Comparison of ENCODE assay signal across 1 cellular context in genomic region chr10:110817614-110818013, GRCh38.
TF ChIP-seq lines count a peak whose summit lies in the region.

No MANE protein-coding gene starts in this region.

TF ChIP-seq in GM12878, 131 proteins besides CTCF, POLR2A, EP300 and RAD21:
- TF ChIP-seq BCLAF1 (IDR thresholded peaks at IDR 0.05) (no peak), ZZZ3 (IDR thresholded peaks at IDR 0.05; ENCODE audit: control insufficient read depth, insufficient read length, low read depth) (no peak), ATF3 (IDR thresholded peaks at IDR 0.05; ENCODE audit: borderline replicate concordance, extremely low read depth, low read depth, low read length) (no peak), E2F8 (IDR thresholded peaks at IDR 0.05; ENCODE audit: low read depth, partially characterized antibody) (no peak), NR2F1 (conservative IDR thresholded peaks at IDR 0.05) (no peak), SPI1 (IDR thresholded peaks at IDR 0.05; ENCODE audit: borderline replicate concordance, insufficient read depth, low read depth, low read length) (peak; percentile 48; the same call in 1 of the 2 replicates), TBL1XR1 (IDR thresholded peaks at IDR 0.05; ENCODE audit: low read depth, low read length) (no peak), ZSCAN29 (IDR thresholded peaks at IDR 0.05) (no peak), RBBP5 (conservative IDR thresholded peaks at IDR 0.05) (no peak), IRF3 (IDR thresholded peaks at IDR 0.05) (no peak), ZNF687 (IDR thresholded peaks at IDR 0.05) (0 out of 2 replicates have a peak, but pooled peaks have one; percentile 21), CBFB (IDR thresholded peaks at IDR 0.05; ENCODE audit: low read depth) (no peak), MTA3 (IDR thresholded peaks at IDR 0.05; ENCODE audit: borderline replicate concordance, low read length) (no peak), PAX5 (IDR thresholded peaks at IDR 0.05; ENCODE audit: borderline replicate concordance, low read depth, low read length) (no peak)
